ENCODE assay signal across 21 cellular contexts in genomic region chr9:69696802-69697201, GRCh38.
"Had no signal": no experiment of that assay in that cellular context is flagged by ENCODE, and none has a peak within 500 bp of the region (broad histone marks: within the 10 kb centered on the region; RNA-seq: fewer than 3 reads in every experiment).

No MANE protein-coding gene starts in this region.

- H3K4me3 ChIP-seq: left lung, spleen, thoracic aorta had no signal

- H3K4me1 ChIP-seq: foreskin keratinocyte, left lung, spleen had no signal

- FAIRE-seq: bronchial epithelial cell had no signal

- H3K27ac ChIP-seq: epithelial cell of prostate, foreskin keratinocyte, left lung, spleen, thoracic aorta had no signal

- ATAC-seq: activated T-cell treated with anti-CD3 and anti-CD28 coated beads, Interleukin-2, amount 50 U/mL, for 72 hours; foreskin keratinocyte; left lung; natural killer cell had no signal

- DNase-seq: activated CD4-positive, alpha-beta memory T cell treated with anti-CD3 and anti-CD28 coated beads for 36 hours; activated CD4-positive, alpha-beta T cell treated with anti-CD3 and anti-CD28 coated beads for 48 hours; activated effector memory CD4-positive, alpha-beta T cell treated with Interleukin-2 at 50 U/mL for 16 hours; activated naive CD4-positive, alpha-beta T cell treated with anti-CD3 and anti-CD28 coated beads for 36 hours; activated naive CD8-positive, alpha-beta T cell treated with anti-CD3 and anti-CD28 coated beads, Interleukin-2, amount 10 ng/mL, durations not matched to agents 7 days and 5 days; activated T-cell treated with anti-CD3 and anti-CD28 coated beads, Interleukin-2, amount 50 U/mL, for 72 hours; amygdala; cerebellar nuclear complex; cortex of kidney; foreskin keratinocyte; kidney glomerular epithelial cell; left lung; mammary epithelial cell; natural killer cell; retina; spleen; stimulated activated CD4-positive, alpha-beta T cell treated with anti-CD3 and anti-CD28 coated beads, Interleukin-4, amount 100 ng/mL, for 1 hour; stimulated activated naive CD4-positive, alpha-beta T cell treated with Interleukin-2 at 50 U/mL for 16 hours had no signal

- H3K27me3 ChIP-seq: foreskin keratinocyte, left lung, spleen had no signal

- H3K36me3 ChIP-seq: left lung, spleen, thoracic aorta had no signal
